In the genomic region with DNA sequence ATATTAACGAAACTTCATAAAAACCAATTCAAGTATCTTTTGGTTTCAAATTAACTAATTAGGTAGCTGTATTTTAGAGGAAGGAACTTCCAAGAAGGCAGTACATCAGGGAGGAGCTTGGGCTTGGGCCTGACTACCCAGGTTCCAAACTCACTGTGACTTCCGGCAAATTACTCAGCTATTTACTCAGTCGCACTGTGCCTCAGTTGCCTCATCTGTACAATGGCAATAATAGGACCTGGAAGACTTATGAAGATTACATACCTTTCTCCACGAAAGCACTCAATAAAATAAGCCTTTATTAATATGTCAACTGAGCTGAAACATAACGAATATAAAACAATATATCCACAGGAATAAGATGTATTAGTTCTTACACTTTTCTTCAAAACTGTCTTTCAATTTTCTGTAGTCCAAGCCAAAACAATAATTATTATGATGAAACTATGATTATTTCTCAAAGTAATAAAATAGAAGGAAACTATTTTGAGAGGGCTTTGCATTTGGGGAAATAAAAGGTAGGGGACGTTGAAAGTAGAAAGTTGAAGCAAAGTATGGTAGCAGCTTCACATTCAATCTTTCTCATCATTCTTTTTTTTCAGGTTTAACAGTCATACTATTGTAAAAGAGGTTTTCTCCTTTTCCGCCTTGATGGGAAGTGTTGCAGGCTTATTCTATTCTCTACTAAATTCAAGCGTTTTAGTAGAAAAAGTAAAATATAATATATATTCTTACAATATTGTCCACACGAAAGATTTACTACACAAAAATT, we compare ENCODE assay signal across 1 cellular context.
TF ChIP-seq lines count a peak whose summit lies in the region.

No MANE protein-coding gene starts in this region.

TF ChIP-seq in K562, 482 proteins besides CTCF, POLR2A, EP300 and RAD21 (continued from another document and continues in another):
- TF ChIP-seq, protein P1, sequence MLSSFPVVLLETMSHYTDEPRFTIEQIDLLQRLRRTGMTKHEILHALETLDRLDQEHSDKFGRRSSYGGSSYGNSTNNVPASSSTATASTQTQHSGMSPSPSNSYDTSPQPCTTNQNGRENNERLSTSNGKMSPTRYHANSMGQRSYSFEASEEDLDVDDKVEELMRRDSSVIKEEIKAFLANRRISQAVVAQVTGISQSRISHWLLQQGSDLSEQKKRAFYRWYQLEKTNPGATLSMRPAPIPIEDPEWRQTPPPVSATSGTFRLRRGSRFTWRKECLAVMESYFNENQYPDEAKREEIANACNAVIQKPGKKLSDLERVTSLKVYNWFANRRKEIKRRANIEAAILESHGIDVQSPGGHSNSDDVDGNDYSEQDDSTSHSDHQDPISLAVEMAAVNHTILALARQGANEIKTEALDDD (IDR thresholded peaks at IDR 0.05), result no peak
- TF ChIP-seq, protein P2, sequence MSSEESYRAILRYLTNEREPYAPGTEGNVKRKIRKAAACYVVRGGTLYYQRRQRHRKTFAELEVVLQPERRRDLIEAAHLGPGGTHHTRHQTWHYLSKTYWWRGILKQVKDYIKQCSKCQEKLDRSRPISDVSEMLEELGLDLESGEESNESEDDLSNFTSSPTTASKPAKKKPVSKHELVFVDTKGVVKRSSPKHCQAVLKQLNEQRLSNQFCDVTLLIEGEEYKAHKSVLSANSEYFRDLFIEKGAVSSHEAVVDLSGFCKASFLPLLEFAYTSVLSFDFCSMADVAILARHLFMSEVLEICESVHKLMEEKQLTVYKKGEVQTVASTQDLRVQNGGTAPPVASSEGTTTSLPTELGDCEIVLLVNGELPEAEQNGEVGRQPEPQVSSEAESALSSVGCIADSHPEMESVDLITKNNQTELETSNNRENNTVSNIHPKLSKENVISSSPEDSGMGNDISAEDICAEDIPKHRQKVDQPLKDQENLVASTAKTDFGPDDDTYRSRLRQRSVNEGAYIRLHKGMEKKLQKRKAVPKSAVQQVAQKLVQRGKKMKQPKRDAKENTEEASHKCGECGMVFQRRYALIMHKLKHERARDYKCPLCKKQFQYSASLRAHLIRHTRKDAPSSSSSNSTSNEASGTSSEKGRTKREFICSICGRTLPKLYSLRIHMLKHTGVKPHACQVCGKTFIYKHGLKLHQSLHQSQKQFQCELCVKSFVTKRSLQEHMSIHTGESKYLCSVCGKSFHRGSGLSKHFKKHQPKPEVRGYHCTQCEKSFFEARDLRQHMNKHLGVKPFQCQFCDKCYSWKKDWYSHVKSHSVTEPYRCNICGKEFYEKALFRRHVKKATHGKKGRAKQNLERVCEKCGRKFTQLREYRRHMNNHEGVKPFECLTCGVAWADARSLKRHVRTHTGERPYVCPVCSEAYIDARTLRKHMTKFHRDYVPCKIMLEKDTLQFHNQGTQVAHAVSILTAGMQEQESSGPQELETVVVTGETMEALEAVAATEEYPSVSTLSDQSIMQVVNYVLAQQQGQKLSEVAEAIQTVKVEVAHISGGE (CRISPR knock-in tag; IDR thresholded peaks at IDR 0.05), result 0 out of 6 replicates have a peak, but pooled peaks of 1 of the 3 experiments have one; percentile 38
- TF ChIP-seq, protein P3, sequence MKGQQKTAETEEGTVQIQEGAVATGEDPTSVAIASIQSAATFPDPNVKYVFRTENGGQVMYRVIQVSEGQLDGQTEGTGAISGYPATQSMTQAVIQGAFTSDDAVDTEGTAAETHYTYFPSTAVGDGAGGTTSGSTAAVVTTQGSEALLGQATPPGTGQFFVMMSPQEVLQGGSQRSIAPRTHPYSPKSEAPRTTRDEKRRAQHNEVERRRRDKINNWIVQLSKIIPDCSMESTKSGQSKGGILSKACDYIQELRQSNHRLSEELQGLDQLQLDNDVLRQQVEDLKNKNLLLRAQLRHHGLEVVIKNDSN (CRISPR knock-in tag; IDR thresholded peaks at IDR 0.05), result no peak
- TF ChIP-seq ARHGAP35 (IDR thresholded peaks at IDR 0.05; ENCODE audit: partially characterized antibody), result no peak
- TF ChIP-seq NFE2 (IDR thresholded peaks at IDR 0.05; ENCODE audit: low read depth), result peak; percentile 26; the same call in 1 of the 2 replicates
- no peak for TF ChIP-seq ZNF124 (CRISPR knock-in tag; IDR thresholded peaks at IDR 0.05)
- no peak for TF ChIP-seq CBX2 (IDR thresholded peaks at IDR 0.05; ENCODE audit: insufficient read depth, low read length, poor library complexity, severe bottlenecking)
- no peak for TF ChIP-seq ZNF217 (CRISPR knock-in tag; IDR thresholded peaks at IDR 0.05)
- peak; percentile 90 for TF ChIP-seq BCOR (IDR thresholded peaks at IDR 0.05)
- TF ChIP-seq DMBX1 (CRISPR knock-in tag; IDR thresholded peaks at IDR 0.05; ENCODE audit: borderline replicate concordance), result no peak
- no peak for TF ChIP-seq NR2C1 (IDR thresholded peaks at IDR 0.05)
- TF ChIP-seq NR2C1 (tag; IDR thresholded peaks at IDR 0.05), result no peak
- no peak for TF ChIP-seq SUPT5H (IDR thresholded peaks at IDR 0.05)
- no peak for TF ChIP-seq YY1 (IDR thresholded peaks at IDR 0.05; ENCODE audit: borderline replicate concordance in 1 of 3, control insufficient read depth in 1 of 3, extremely low read depth in 1 of 3, insufficient read depth in 3 of 3, insufficient read length in 1 of 3, insufficient replicate concordance in 2 of 3, low read depth in 1 of 3, low read length in 2 of 3)
- TF ChIP-seq NCOA2 (IDR thresholded peaks at IDR 0.05; ENCODE audit: partially characterized antibody in 2 of 2), result no peak
- no peak for TF ChIP-seq ZNF212 (CRISPR knock-in tag; IDR thresholded peaks at IDR 0.05)
- no peak for TF ChIP-seq DIDO1 (tag; IDR thresholded peaks at IDR 0.05; ENCODE audit: low read depth)
- no peak for TF ChIP-seq CBX8 (IDR thresholded peaks at IDR 0.05; ENCODE audit: borderline replicate concordance, extremely low read depth, low read depth, low read length, poor library complexity, severe bottlenecking)
- no peak for TF ChIP-seq STAG1 (CRISPR knock-in tag; IDR thresholded peaks at IDR 0.05; ENCODE audit: borderline replicate concordance)
- no peak for TF ChIP-seq POLR2G (IDR thresholded peaks at IDR 0.05; ENCODE audit: low read depth, low read length)
- no peak for TF ChIP-seq NFIC (IDR thresholded peaks at IDR 0.05)
- no peak for TF ChIP-seq NR2C2 (CRISPR knock-in tag; IDR thresholded peaks at IDR 0.05)
- no peak for TF ChIP-seq NR2C2 (tag; IDR thresholded peaks at IDR 0.05)
- no peak for TF ChIP-seq MED1 (CRISPR knock-in tag; IDR thresholded peaks at IDR 0.05; ENCODE audit: borderline replicate concordance)
- TF ChIP-seq, protein P4, sequence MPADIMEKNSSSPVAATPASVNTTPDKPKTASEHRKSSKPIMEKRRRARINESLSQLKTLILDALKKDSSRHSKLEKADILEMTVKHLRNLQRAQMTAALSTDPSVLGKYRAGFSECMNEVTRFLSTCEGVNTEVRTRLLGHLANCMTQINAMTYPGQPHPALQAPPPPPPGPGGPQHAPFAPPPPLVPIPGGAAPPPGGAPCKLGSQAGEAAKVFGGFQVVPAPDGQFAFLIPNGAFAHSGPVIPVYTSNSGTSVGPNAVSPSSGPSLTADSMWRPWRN (IDR thresholded peaks at IDR 0.05; ENCODE audit: low read depth), result no peak
- no peak for TF ChIP-seq JUND (IDR thresholded peaks at IDR 0.05; ENCODE audit: borderline replicate concordance, low read depth, low read length)
- TF ChIP-seq JUND (tag; IDR thresholded peaks at IDR 0.05; ENCODE audit: borderline replicate concordance, low read depth, low read length), result 0 out of 3 replicates have a peak, but pooled peaks have one; percentile 35
- TF ChIP-seq ADNP (tag; IDR thresholded peaks at IDR 0.05), result peak; percentile 84
- no peak for TF ChIP-seq CBFB (CRISPR knock-in tag; IDR thresholded peaks at IDR 0.05)
- TF ChIP-seq ZBTB1 (CRISPR knock-in tag; IDR thresholded peaks at IDR 0.05; ENCODE audit: borderline replicate concordance, low read depth), result no peak
- no peak for TF ChIP-seq MCM7 (IDR thresholded peaks at IDR 0.05)
- TF ChIP-seq, protein P5, sequence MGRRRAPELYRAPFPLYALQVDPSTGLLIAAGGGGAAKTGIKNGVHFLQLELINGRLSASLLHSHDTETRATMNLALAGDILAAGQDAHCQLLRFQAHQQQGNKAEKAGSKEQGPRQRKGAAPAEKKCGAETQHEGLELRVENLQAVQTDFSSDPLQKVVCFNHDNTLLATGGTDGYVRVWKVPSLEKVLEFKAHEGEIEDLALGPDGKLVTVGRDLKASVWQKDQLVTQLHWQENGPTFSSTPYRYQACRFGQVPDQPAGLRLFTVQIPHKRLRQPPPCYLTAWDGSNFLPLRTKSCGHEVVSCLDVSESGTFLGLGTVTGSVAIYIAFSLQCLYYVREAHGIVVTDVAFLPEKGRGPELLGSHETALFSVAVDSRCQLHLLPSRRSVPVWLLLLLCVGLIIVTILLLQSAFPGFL (CRISPR knock-in tag; IDR thresholded peaks at IDR 0.05), result no peak
- no peak for TF ChIP-seq SETDB1 (IDR thresholded peaks at IDR 0.05; ENCODE audit: low read length)
- no peak for TF ChIP-seq GABPB2 (CRISPR knock-in tag; conservative IDR thresholded peaks at IDR 0.05)
- TF ChIP-seq ZNF699 (CRISPR knock-in tag; IDR thresholded peaks at IDR 0.05; ENCODE audit: insufficient replicate concordance), result no peak
- TF ChIP-seq, protein P6, sequence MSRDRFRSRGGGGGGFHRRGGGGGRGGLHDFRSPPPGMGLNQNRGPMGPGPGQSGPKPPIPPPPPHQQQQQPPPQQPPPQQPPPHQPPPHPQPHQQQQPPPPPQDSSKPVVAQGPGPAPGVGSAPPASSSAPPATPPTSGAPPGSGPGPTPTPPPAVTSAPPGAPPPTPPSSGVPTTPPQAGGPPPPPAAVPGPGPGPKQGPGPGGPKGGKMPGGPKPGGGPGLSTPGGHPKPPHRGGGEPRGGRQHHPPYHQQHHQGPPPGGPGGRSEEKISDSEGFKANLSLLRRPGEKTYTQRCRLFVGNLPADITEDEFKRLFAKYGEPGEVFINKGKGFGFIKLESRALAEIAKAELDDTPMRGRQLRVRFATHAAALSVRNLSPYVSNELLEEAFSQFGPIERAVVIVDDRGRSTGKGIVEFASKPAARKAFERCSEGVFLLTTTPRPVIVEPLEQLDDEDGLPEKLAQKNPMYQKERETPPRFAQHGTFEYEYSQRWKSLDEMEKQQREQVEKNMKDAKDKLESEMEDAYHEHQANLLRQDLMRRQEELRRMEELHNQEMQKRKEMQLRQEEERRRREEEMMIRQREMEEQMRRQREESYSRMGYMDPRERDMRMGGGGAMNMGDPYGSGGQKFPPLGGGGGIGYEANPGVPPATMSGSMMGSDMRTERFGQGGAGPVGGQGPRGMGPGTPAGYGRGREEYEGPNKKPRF (IDR thresholded peaks at IDR 0.05; ENCODE audit: low read depth, low read length), result no peak
- no peak for TF ChIP-seq FOXK1 (CRISPR knock-in tag; IDR thresholded peaks at IDR 0.05; ENCODE audit: borderline replicate concordance)
- no peak for TF ChIP-seq RFX7 (CRISPR knock-in tag; IDR thresholded peaks at IDR 0.05)
- no peak for TF ChIP-seq NFYB (IDR thresholded peaks at IDR 0.05; ENCODE audit: extremely low read depth, insufficient read length)
- TF ChIP-seq CBX5 (IDR thresholded peaks at IDR 0.05; ENCODE audit: borderline replicate concordance, low read depth), result no peak
- no peak for TF ChIP-seq CREB1 (IDR thresholded peaks at IDR 0.05)
- TF ChIP-seq CREB1 (CRISPR knock-in tag; IDR thresholded peaks at IDR 0.05), result no peak
- TF ChIP-seq, protein P7, sequence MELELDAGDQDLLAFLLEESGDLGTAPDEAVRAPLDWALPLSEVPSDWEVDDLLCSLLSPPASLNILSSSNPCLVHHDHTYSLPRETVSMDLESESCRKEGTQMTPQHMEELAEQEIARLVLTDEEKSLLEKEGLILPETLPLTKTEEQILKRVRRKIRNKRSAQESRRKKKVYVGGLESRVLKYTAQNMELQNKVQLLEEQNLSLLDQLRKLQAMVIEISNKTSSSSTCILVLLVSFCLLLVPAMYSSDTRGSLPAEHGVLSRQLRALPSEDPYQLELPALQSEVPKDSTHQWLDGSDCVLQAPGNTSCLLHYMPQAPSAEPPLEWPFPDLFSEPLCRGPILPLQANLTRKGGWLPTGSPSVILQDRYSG (tag; conservative IDR thresholded peaks at IDR 0.05; ENCODE audit: low read depth), result 0 out of 2 replicates have a peak, but pooled peaks have one; percentile 13
- no peak for TF ChIP-seq SP1 (CRISPR knock-in tag; IDR thresholded peaks at IDR 0.05)
- TF ChIP-seq ZNF274 (IDR thresholded peaks at IDR 0.05; ENCODE audit: borderline replicate concordance, low read depth, low read length), result no peak
- TF ChIP-seq RBM25 (IDR thresholded peaks at IDR 0.05; ENCODE audit: low read depth, low read length, severe bottlenecking), result peak; percentile 89
- no peak for TF ChIP-seq ZBED1 (IDR thresholded peaks at IDR 0.05)
- TF ChIP-seq, protein P8, sequence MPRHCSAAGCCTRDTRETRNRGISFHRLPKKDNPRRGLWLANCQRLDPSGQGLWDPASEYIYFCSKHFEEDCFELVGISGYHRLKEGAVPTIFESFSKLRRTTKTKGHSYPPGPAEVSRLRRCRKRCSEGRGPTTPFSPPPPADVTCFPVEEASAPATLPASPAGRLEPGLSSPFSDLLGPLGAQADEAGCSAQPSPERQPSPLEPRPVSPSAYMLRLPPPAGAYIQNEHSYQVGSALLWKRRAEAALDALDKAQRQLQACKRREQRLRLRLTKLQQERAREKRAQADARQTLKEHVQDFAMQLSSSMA (CRISPR knock-in tag; IDR thresholded peaks at IDR 0.05), result no peak
- TF ChIP-seq, protein P9, sequence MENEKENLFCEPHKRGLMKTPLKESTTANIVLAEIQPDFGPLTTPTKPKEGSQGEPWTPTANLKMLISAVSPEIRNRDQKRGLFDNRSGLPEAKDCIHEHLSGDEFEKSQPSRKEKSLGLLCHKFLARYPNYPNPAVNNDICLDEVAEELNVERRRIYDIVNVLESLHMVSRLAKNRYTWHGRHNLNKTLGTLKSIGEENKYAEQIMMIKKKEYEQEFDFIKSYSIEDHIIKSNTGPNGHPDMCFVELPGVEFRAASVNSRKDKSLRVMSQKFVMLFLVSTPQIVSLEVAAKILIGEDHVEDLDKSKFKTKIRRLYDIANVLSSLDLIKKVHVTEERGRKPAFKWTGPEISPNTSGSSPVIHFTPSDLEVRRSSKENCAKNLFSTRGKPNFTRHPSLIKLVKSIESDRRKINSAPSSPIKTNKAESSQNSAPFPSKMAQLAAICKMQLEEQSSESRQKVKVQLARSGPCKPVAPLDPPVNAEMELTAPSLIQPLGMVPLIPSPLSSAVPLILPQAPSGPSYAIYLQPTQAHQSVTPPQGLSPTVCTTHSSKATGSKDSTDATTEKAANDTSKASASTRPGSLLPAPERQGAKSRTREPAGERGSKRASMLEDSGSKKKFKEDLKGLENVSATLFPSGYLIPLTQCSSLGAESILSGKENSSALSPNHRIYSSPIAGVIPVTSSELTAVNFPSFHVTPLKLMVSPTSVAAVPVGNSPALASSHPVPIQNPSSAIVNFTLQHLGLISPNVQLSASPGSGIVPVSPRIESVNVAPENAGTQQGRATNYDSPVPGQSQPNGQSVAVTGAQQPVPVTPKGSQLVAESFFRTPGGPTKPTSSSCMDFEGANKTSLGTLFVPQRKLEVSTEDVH (IDR thresholded peaks at IDR 0.05; ENCODE audit: low read depth, partially characterized antibody), result no peak
- TF ChIP-seq, protein P10, sequence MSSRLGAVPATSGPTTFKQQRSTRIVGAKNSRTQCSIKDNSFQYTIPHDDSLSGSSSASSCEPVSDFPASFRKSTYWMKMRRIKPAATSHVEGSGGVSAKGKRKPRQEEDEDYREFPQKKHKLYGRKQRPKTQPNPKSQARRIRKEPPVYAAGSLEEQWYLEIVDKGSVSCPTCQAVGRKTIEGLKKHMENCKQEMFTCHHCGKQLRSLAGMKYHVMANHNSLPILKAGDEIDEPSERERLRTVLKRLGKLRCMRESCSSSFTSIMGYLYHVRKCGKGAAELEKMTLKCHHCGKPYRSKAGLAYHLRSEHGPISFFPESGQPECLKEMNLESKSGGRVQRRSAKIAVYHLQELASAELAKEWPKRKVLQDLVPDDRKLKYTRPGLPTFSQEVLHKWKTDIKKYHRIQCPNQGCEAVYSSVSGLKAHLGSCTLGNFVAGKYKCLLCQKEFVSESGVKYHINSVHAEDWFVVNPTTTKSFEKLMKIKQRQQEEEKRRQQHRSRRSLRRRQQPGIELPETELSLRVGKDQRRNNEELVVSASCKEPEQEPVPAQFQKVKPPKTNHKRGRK (tag; IDR thresholded peaks at IDR 0.05), result peak; percentile 43; the same call in 1 of the 2 replicates
- TF ChIP-seq RBFOX2 (IDR thresholded peaks at IDR 0.05; ENCODE audit: low read depth, low read length), result no peak
